In the genomic region with DNA sequence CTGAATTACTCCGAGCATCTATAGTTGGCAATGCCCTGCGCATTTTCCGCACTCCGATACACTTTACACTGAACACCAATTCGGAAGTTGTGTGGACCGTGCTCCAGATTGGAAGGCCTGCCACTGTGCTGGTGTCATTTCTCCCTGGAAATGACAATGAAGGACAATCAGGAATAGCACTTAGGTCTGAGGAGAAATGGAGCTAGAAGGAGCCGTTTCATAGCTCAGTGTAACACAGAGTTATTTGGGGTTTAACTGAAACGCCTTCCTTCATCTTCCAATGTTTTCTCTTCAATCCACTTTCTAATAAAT, we compare ENCODE assay signal across 13 cellular contexts. TPM values are rescaled to one million over a fixed set of nuclear protein-coding genes. Genes with fewer than 3 reads are reported as not detected.
DNase-seq lines count a peak whose midpoint lies in the region; ATAC-seq and TF ChIP-seq lines count a peak whose summit lies in the region.
"Had no signal": no experiment of that assay in that cellular context is flagged by ENCODE, and none has a peak within 500 bp of the region (broad histone marks: within the 10 kb centered on the region; RNA-seq: fewer than 3 reads in every experiment).

No MANE protein-coding gene starts in this region.

- TF ChIP-seq RAD21 in HCT116 (IDR thresholded peaks at IDR 0.05; ENCODE audit: low read depth) = no peak

- no peaks in the 10 kb centered on the region for H3K9me2 ChIP-seq in HCT116 (ENCODE audit: insufficient read depth)

- CTCF ChIA-PET in HCT116 (lab: Charles Lee) = no interaction called here
- CTCF ChIA-PET in activated CD4-positive, alpha-beta memory T cell treated with anti-CD3 and anti-CD28 coated beads, Interleukin-2, amount 10 ng/mL, durations not matched to agents 7 days and 5 days (lab: Charles Lee) = no interaction called here

- H3K27ac Mint-ChIP-seq in activated CD4-positive, alpha-beta memory T cell treated with anti-CD3 and anti-CD28 coated beads, Interleukin-2, amount 10 ng/mL, durations not matched to agents 7 days and 5 days = no peak overlapping the region
- H3K27ac Mint-ChIP-seq: CD4-positive, CD25-positive, alpha-beta regulatory T cell; stimulated activated naive B cell treated with anti-CD40 and anti-IgM and Interleukin-4, amounts not matched to agents 10 μg/mL and 1 μg/mL and 100 μg/mL, for 72 hours had no signal

- POLR2A ChIA-PET in HCT116 (lab: Charles Lee) = no interaction called here
- POLR2A ChIA-PET in activated CD4-positive, alpha-beta memory T cell treated with anti-CD3 and anti-CD28 coated beads, Interleukin-2, amount 10 ng/mL, durations not matched to agents 7 days and 5 days (lab: Charles Lee) = no interaction called here

- H3K4me2 ChIP-seq in HCT116 (ENCODE audit: low read length) = peak overlapping the region; percentile 98

- peaks cover 16 to 32% of the 10 kb centered on the region in 2 experiments for H3K4me1 ChIP-seq in HCT116 (ENCODE audit: control insufficient read depth in 1 of 2, insufficient read depth in 2 of 2, low read length in 2 of 2)
- peaks cover 0 to 9% (median 4%) of the 10 kb centered on the region in 4 donors for H3K4me1 ChIP-seq in right lobe of liver

- H3K36me3 ChIP-seq in HCT116 (ENCODE audit: control insufficient read depth in 1 of 2, insufficient read depth in 2 of 2, low read length in 2 of 2) (no peaks in the 10 kb centered on the region), right lobe of liver (no peaks in the 10 kb centered on the region)

- no peaks in the 10 kb centered on the region for H3K79me2 ChIP-seq in HCT116 (ENCODE audit: insufficient read depth, low read length)

- H3K36me3 Mint-ChIP-seq in activated CD4-positive, alpha-beta memory T cell treated with anti-CD3 and anti-CD28 coated beads, Interleukin-2, amount 10 ng/mL, durations not matched to agents 7 days and 5 days (ENCODE audit: low read depth) = no peaks in the 10 kb centered on the region
- H3K36me3 Mint-ChIP-seq: CD4-positive, CD25-positive, alpha-beta regulatory T cell; stimulated activated naive B cell treated with anti-CD40 and anti-IgM and Interleukin-4, amounts not matched to agents 10 μg/mL and 1 μg/mL and 100 μg/mL, for 72 hours had no signal

- intact Hi-C loops in HCT116 (cut with micrococcal nuclease) (loop anchor here (10.0 kb wide), 1 partner anchor 309 kb away; a partner anchor contains a TSS), right lobe of liver (cut with DNase I) (no loop called here)

- BruUV-seq in HCT116 (replicated peaks; lab: Mats Ljungman, UMichigan) = no TSS peak

- H3K4me3 ChIP-seq in HCT116 (replicated peaks in 1 of 2; ENCODE audit: low read depth in 1 of 2, low read length in 2 of 2) (peak overlapping the region; percentile 45 to 76), right lobe of liver (peak overlapping the region in 2 of 3 donors; percentile 37 to 54), skin epidermis (peak overlapping the region in 6 of 7 experiments; percentile 41 to 63 (median 49))

- TF ChIP-seq CTCF in HCT116 (IDR thresholded peaks at IDR 0.05 in 2 of 3, conservative IDR thresholded peaks at IDR 0.05 in 1 of 3; ENCODE audit: borderline replicate concordance in 1 of 3, insufficient read depth in 1 of 3, low read depth in 2 of 3, low read length in 2 of 3) (no peak), right lobe of liver (IDR thresholded peaks at IDR 0.05) (no peak), GM13976 (IDR thresholded peaks at IDR 0.05; ENCODE audit: borderline replicate concordance, control extremely low read depth, extremely low read depth, insufficient read depth, missing control alignments) (no peak)

- in situ Hi-C loops in GM13976 (cut with MboI; ENCODE audit: low sequenced_read_pairs, unreplicated experiment) = no loop called here

- peaks cover 6% of the 10 kb centered on the region for H3K4me1 Mint-ChIP-seq in activated CD4-positive, alpha-beta memory T cell treated with anti-CD3 and anti-CD28 coated beads, Interleukin-2, amount 10 ng/mL, durations not matched to agents 7 days and 5 days

- peaks cover 59% of the 10 kb centered on the region for H3K27me3 Mint-ChIP-seq in activated CD4-positive, alpha-beta memory T cell treated with anti-CD3 and anti-CD28 coated beads, Interleukin-2, amount 10 ng/mL, durations not matched to agents 7 days and 5 days

- H3K9me3 ChIP-seq in HCT116 (ENCODE audit: control insufficient read depth in 1 of 2, insufficient read depth in 1 of 2, low read depth in 1 of 2, low read length in 2 of 2) (no peaks in the 10 kb centered on the region), right lobe of liver (no peaks in the 10 kb centered on the region)

- ATAC-seq in HCT116 (no peak; the same call in 1 of the 2 replicates), right lobe of liver (no peak), HG03045 (IDR thresholded peaks at IDR 0.05; ENCODE audit: unreplicated experiment) (no peak)
- ATAC-seq: stimulated activated naive B cell treated with anti-CD40 and anti-IgM and Interleukin-4, amounts not matched to agents 10 μg/mL and 1 μg/mL and 100 μg/mL, for 72 hours had no signal

- H2AFZ ChIP-seq in HCT116 (ENCODE audit: low read depth, low read length, poor library complexity, severe bottlenecking) = peak overlapping the region; percentile 99

- H3K9me3 Mint-ChIP-seq in activated CD4-positive, alpha-beta memory T cell treated with anti-CD3 and anti-CD28 coated beads, Interleukin-2, amount 10 ng/mL, durations not matched to agents 7 days and 5 days = no peaks in the 10 kb centered on the region
- H3K9me3 Mint-ChIP-seq: stimulated activated naive B cell treated with anti-CD40 and anti-IgM and Interleukin-4, amounts not matched to agents 10 μg/mL and 1 μg/mL and 100 μg/mL, for 72 hours had no signal

- H3K9ac ChIP-seq in HCT116 (ENCODE audit: low read length) = peak overlapping the region; percentile 64

- no peak for DNase-seq in HCT116 (ENCODE audit: low read depth, low spot score)
- peak in 4 of 61 donors; percentile 28 to 53 (median 44) for DNase-seq in caudate nucleus (lab: John Stamatoyannopoulos, UW)
- DNase-seq in right lobe of liver = no peak
- DNase-seq in dermis blood vessel endothelial cell = no peak
- no peak for DNase-seq in GM13976 (ENCODE audit: low spot score)
- no peak for DNase-seq in activated CD4-positive, alpha-beta memory T cell treated with anti-CD3 and anti-CD28 coated beads, Interleukin-2, amount 10 ng/mL, durations not matched to agents 7 days and 5 days
- DNase-seq: activated CD4-positive, alpha-beta T cell treated with anti-CD3 and anti-CD28 coated beads, Interleukin-2, amount 50 U/mL, for 1 hour; small intestine; stimulated activated naive B cell treated with anti-CD40 and anti-IgM and Interleukin-4, amounts not matched to agents 10 μg/mL and 1 μg/mL and 100 μg/mL, for 72 hours had no signal

- H3K27ac ChIP-seq in HCT116 (ENCODE audit: low read depth, low read length) = peak overlapping the region; percentile 43; the same call in 1 of the 2 replicates
- peak overlapping the region; percentile 32 for H3K27ac ChIP-seq in caudate nucleus (ENCODE audit: low read depth, low read length)
- H3K27ac ChIP-seq in right lobe of liver = no peak overlapping the region
- H3K27ac ChIP-seq in skin epidermis = peak overlapping the region in 6 of 21 experiments; percentile 3 to 79 (median 70)

- TF ChIP-seq POLR2A in HCT116 (IDR thresholded peaks at IDR 0.05; ENCODE audit: borderline replicate concordance, extremely low read depth, insufficient read depth, insufficient read length) (no peak), right lobe of liver (IDR thresholded peaks at IDR 0.05) (no peak)

- no peaks in the 10 kb centered on the region for H3K27me3 ChIP-seq in HCT116 (ENCODE audit: insufficient read depth, low read length)
- H3K27me3 ChIP-seq in right lobe of liver = peaks cover 0 to 10% of the 10 kb centered on the region in 2 donors

- no peaks in the 10 kb centered on the region for H4K20me1 ChIP-seq in HCT116 (ENCODE audit: insufficient read depth)

- RAD21 ChIA-PET in HCT116 (lab: Charles Lee; ENCODE audit: low non-redundant PET in 1 of 2, low total read pairs in 2 of 2, uncharacterized antibody in 2 of 2, unreplicated experiment in 2 of 2) = no interaction called here

- 33% methylated on average over 8 of the region's 8 CpGs for WGBS in right lobe of liver (ENCODE audit: insufficient coverage, low coverage, low lambda C conversion rate, missing lambda C conversion rate)

- H3K4me3 Mint-ChIP-seq in activated CD4-positive, alpha-beta memory T cell treated with anti-CD3 and anti-CD28 coated beads, Interleukin-2, amount 10 ng/mL, durations not matched to agents 7 days and 5 days = no peak overlapping the region
- H3K4me3 Mint-ChIP-seq: CD4-positive, CD25-positive, alpha-beta regulatory T cell had no signal

TF ChIP-seq in HCT116, 20 proteins besides CTCF, POLR2A, EP300 and RAD21 (continues in another document):
- TF ChIP-seq CBX3 (IDR thresholded peaks at IDR 0.05; ENCODE audit: low read depth) = no peak
- TF ChIP-seq ZNF274 (IDR thresholded peaks at IDR 0.05; ENCODE audit: low read depth, low read length) = no peak
- no peak for TF ChIP-seq SP1 (IDR thresholded peaks at IDR 0.05; ENCODE audit: low read depth)
- no peak for TF ChIP-seq YY1 (IDR thresholded peaks at IDR 0.05; ENCODE audit: extremely low read depth, insufficient replicate concordance, low read depth, low read length)

RNA-seq across cellular contexts. Expression of a gene that starts 0.5 kb away (rescaled TPM):
- total RNA-seq in HCT116 (2021; ENCODE audit: unreplicated experiment) = 2.8 TPM
- 1.1 and 1.8 TPM in 2 replicates for polyA plus RNA-seq in HCT116 (2012)
- total RNA-seq in right lobe of liver = 1 to 10 TPM in 5 of 6 experiments, under 1 TPM in 1; 0.92 to 7.4 (median 1.6) TPM
- not detected in 2 replicates for total RNA-seq in dermis blood vessel endothelial cell
- total RNA-seq in activated CD4-positive, alpha-beta memory T cell treated with anti-CD3 and anti-CD28 coated beads, Interleukin-2, amount 10 ng/mL, durations not matched to agents 7 days and 5 days = not detected
- total RNA-seq: CD4-positive, CD25-positive, alpha-beta regulatory T cell; glomerular endothelial cell had no signal
- polyA plus RNA-seq: CD4-positive, CD25-positive, alpha-beta regulatory T cell had no signal

RNA-seq across cellular contexts. Expression of a gene that starts 11.1 kb away (rescaled TPM):
- total RNA-seq in HCT116 (2021; ENCODE audit: unreplicated experiment) (not detected), right lobe of liver (not detected), dermis blood vessel endothelial cell (not detected in 2 replicates)
- polyA plus RNA-seq in HCT116 (2012) = not detected in 2 replicates
- total RNA-seq in activated CD4-positive, alpha-beta memory T cell treated with anti-CD3 and anti-CD28 coated beads, Interleukin-2, amount 10 ng/mL, durations not matched to agents 7 days and 5 days = not detected
- total RNA-seq: CD4-positive, CD25-positive, alpha-beta regulatory T cell; glomerular endothelial cell had no signal
- polyA plus RNA-seq: CD4-positive, CD25-positive, alpha-beta regulatory T cell; small intestine had no signal

RNA-seq across cellular contexts. Expression of a gene that starts 48.0 kb away (rescaled TPM):
- total RNA-seq in HCT116 (2021; ENCODE audit: unreplicated experiment) (0.57 TPM), right lobe of liver (1 to 10 TPM in 2 of 6 experiments, under 1 TPM in 4; 0.13 to 1.4 (median 0.72) TPM), dermis blood vessel endothelial cell (0.05 and 0.17 TPM in 2 replicates)
- 0.05 and 0.10 TPM in 2 replicates for polyA plus RNA-seq in HCT116 (2012)
- not detected for total RNA-seq in activated CD4-positive, alpha-beta memory T cell treated with anti-CD3 and anti-CD28 coated beads, Interleukin-2, amount 10 ng/mL, durations not matched to agents 7 days and 5 days
- total RNA-seq: CD4-positive, CD25-positive, alpha-beta regulatory T cell had no signal
- polyA plus RNA-seq: CD4-positive, CD25-positive, alpha-beta regulatory T cell had no signal

RNA-seq across cellular contexts. Expression of a gene that starts 57.5 kb away (rescaled TPM):
- not detected for total RNA-seq in HCT116 (2021; ENCODE audit: unreplicated experiment)
- not detected in 2 replicates for polyA plus RNA-seq in HCT116 (2012)
- under 1 TPM in 2 of 6 experiments, not detected in 4; 0.07 to 0.18 TPM for total RNA-seq in right lobe of liver
- total RNA-seq in dermis blood vessel endothelial cell = not detected in 2 replicates
- total RNA-seq in activated CD4-positive, alpha-beta memory T cell treated with anti-CD3 and anti-CD28 coated beads, Interleukin-2, amount 10 ng/mL, durations not matched to agents 7 days and 5 days = not detected
- total RNA-seq: CD4-positive, CD25-positive, alpha-beta regulatory T cell; glomerular endothelial cell had no signal
- polyA plus RNA-seq: CD4-positive, CD25-positive, alpha-beta regulatory T cell had no signal

Comparison
In these comparisons a context has a peak if more than half of its experiments do, and no peak if none do; other contexts are left out.
1. H3K27ac ChIP-seq: peak in HCT116 (single experiment) and caudate nucleus (single experiment); none in right lobe of liver (0 of 3).
2. Peak in every context shown above with its lines, with median percentiles within 50 percentile points of each other: H3K4me3 ChIP-seq.